ENCODE assay signal across 8 cellular contexts in the genomic region with DNA sequence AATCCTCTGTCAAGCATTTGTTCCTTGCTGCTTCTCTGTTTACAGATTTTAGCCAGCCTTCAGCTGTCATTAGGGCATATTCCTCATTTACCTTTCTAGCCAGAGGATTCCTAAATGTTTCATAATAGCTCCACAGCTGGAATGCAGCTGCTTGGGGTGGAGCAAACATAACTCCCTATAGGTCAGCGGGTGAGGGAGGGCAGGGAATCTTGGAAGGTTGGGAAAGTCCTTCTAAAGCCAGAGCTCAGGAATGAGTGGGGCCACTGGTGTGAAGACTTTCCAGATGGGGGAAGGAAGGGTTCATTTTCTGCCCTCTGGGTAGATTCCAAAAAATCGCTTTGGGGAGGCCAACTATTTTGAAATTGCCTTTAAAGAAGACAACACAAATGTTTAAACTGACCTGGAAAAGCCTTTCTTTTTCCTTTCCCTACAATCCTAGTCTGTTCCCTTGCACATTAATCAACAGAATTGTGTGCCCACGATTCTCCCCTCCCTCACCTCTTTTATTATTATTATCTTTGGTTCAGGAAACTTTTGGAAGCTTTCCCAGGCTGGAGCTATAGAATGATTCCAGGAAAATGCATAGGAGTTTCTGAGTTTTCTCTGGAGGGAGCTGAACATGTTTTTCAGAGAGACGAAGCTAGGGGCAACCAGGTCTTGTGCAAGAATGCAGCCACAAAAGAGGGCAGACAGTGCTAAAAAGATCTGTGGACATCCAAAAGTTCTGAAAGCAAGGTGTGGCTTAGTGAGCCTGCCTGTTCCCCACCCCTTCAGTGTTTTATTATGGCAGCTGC. TPM values are rescaled to one million over a fixed set of nuclear protein-coding genes. Genes with fewer than 3 reads are reported as not detected.
DNase-seq lines count a peak whose midpoint lies in the region; ATAC-seq and TF ChIP-seq lines count a peak whose summit lies in the region.

No MANE protein-coding gene starts in this region.

- H3K36me3 ChIP-seq in SK-N-SH (replicated peaks in 1 of 2; ENCODE audit: control insufficient read depth in 1 of 2, insufficient read depth in 2 of 2, low read length in 1 of 2) (no peaks in the 10 kb centered on the region), muscle layer of colon (ENCODE audit: insufficient read depth, low read length) (no peaks in the 10 kb centered on the region), urinary bladder (ENCODE audit: insufficient read depth) (no peaks in the 10 kb centered on the region)

- H4K20me1 ChIP-seq in SK-N-SH (ENCODE audit: insufficient read depth): no peaks in the 10 kb centered on the region

- H3K9me3 ChIP-seq in SK-N-SH (no peaks in the 10 kb centered on the region), muscle layer of colon (ENCODE audit: low read length) (no peaks in the 10 kb centered on the region)

- peaks cover 41% of the 10 kb centered on the region for H3F3A ChIP-seq in SK-N-SH (replicated peaks; ENCODE audit: insufficient read depth)

- H3K4me1 ChIP-seq in SK-N-SH (ENCODE audit: control insufficient read depth in 1 of 2, insufficient read depth in 2 of 2, low read depth in 1 of 2, low read length in 1 of 2) (peaks cover 57 to 63% of the 10 kb centered on the region in 2 experiments), muscle layer of colon (ENCODE audit: insufficient read depth, low read length) (peaks cover 62% of the 10 kb centered on the region), urinary bladder (ENCODE audit: insufficient read depth) (peaks cover 1% of the 10 kb centered on the region)

- WGBS in SK-N-SH (ENCODE audit: low lambda C conversion rate): 29% methylated on average over 4 of the region's 4 CpGs
- WGBS in urinary bladder: 18% methylated on average over 4 of the region's 4 CpGs

- H3K9ac ChIP-seq in SK-N-SH: no peak overlapping the region
- H3K9ac ChIP-seq in muscle layer of colon (ENCODE audit: low read length): no peak overlapping the region

- H3K27ac ChIP-seq in SK-N-SH (ENCODE audit: low read depth in 2 of 2, low read length in 1 of 2) (peak overlapping the region; percentile 99 to 100; a peak in 3 of 4 replicates), muscle layer of colon (ENCODE audit: low read depth, low read length) (peak overlapping the region; percentile 99), urinary bladder (ENCODE audit: low read depth) (peak overlapping the region; percentile 51)

- H3K4me2 ChIP-seq in SK-N-SH: peak overlapping the region; percentile 41; the same call in 1 of the 2 replicates

- no peaks in the 10 kb centered on the region for H3K79me2 ChIP-seq in SK-N-SH (ENCODE audit: insufficient read depth)

- no peak overlapping the region for H2AFZ ChIP-seq in SK-N-SH (ENCODE audit: low read depth)

- no peak for TF ChIP-seq EP300 in SK-N-SH (IDR thresholded peaks at IDR 0.05; ENCODE audit: borderline replicate concordance in 1 of 2, low read depth in 1 of 2, low read length in 1 of 2)

- H3K27me3 ChIP-seq in SK-N-SH (ENCODE audit: insufficient read depth) (no peaks in the 10 kb centered on the region), muscle layer of colon (ENCODE audit: control insufficient read depth in 1 of 2, insufficient read depth in 2 of 2, low read length in 2 of 2) (no peaks in the 10 kb centered on the region)

- CTCF ChIA-PET in SK-N-SH (lab: Yijun Ruan, JAX): interaction anchor here (0.6 to 24.4 kb wide), 13 partner anchors 9 to 172 kb away, joined by 3 to 484 read pairs (median 3); partner anchors contain the start of gene IRF2BPL

- no peak overlapping the region for H3K4me3 ChIP-seq in SK-N-SH (ENCODE audit: low read depth in 2 of 2, low read length in 1 of 2)
- H3K4me3 ChIP-seq in muscle layer of colon (ENCODE audit: low read depth in 1 of 2, low read length in 2 of 2): no peak overlapping the region
- no peak overlapping the region for H3K4me3 ChIP-seq in urinary bladder (ENCODE audit: low read depth, low read length)

- no peak for ATAC-seq in SK-N-SH treated with all-trans-retinoic acid at 6 μM for 48 hours

- DNase-seq in SK-N-SH (no peak), epidermal melanocyte (ENCODE audit: insufficient read length, low spot score) (peak; percentile 42), kidney glomerular epithelial cell (lab: John Stamatoyannopoulos, UW) (no peak), NCI-H1092 treated with DMSO at 0.1 percent for 48 hours (lab: John Stamatoyannopoulos, UW) (no peak), occipital lobe (lab: John Stamatoyannopoulos, UW) (no peak)

- no peak for TF ChIP-seq CTCF in SK-N-SH (IDR thresholded peaks at IDR 0.05)

- POLR2A ChIA-PET in SK-N-SH (lab: Yijun Ruan, JAX): interaction anchor here (1.0 to 1.6 kb wide), 3 partner anchors 17 to 98 kb away, joined by 3 to 9 read pairs (median 5); partner anchors contain the start of gene IRF2BPL

- no peak for TF ChIP-seq RAD21 in SK-N-SH (IDR thresholded peaks at IDR 0.05; ENCODE audit: low read length)

- H3K9me2 ChIP-seq in SK-N-SH: no peaks in the 10 kb centered on the region

TF ChIP-seq in SK-N-SH, 30 proteins besides CTCF, POLR2A, EP300 and RAD21:
- TF ChIP-seq PBX3 (IDR thresholded peaks at IDR 0.05) (no peak), JUND (IDR thresholded peaks at IDR 0.05) (no peak), ELF1 (IDR thresholded peaks at IDR 0.05) (no peak), CHD2 (IDR thresholded peaks at IDR 0.05; ENCODE audit: low read length, partially characterized antibody) (no peak), FOXJ3 (CRISPR knock-in tag; IDR thresholded peaks at IDR 0.05) (no peak), TAF1 (IDR thresholded peaks at IDR 0.05; ENCODE audit: borderline replicate concordance, low read depth, low read length) (no peak), MEF2A (IDR thresholded peaks at IDR 0.05; ENCODE audit: borderline replicate concordance, low read depth) (no peak), TEAD4 (IDR thresholded peaks at IDR 0.05; ENCODE audit: borderline replicate concordance, insufficient read depth) (no peak), USF2 (IDR thresholded peaks at IDR 0.05; ENCODE audit: borderline replicate concordance, low read depth, low read length) (no peak)

TF ChIP-seq in SK-N-SH treated with all-trans-retinoic acid at 6 μM for 48 hours, 23 proteins besides CTCF, POLR2A, EP300 and RAD21:
- TF ChIP-seq ZC3H10 (CRISPR knock-in tag; IDR thresholded peaks at IDR 0.05) (no peak), ZNF565 (CRISPR knock-in tag; conservative IDR thresholded peaks at IDR 0.05; ENCODE audit: low read depth) (no peak), ZNF70 (CRISPR knock-in tag; IDR thresholded peaks at IDR 0.05) (no peak), OSR1 (CRISPR knock-in tag; IDR thresholded peaks at IDR 0.05) (no peak)
TF ChIP-seq in SK-N-SH treated with all-trans-retinoic acid at 6 μM for 48 hours: peak in this region for 0.

RNA-seq across cellular contexts. Expression of gene IRF2BPL, which starts 16.5 kb away (rescaled TPM):
- polyA plus RNA-seq in SK-N-SH (2012; rRNA removed) (10.9 and 17.1 TPM in 2 replicates), urinary bladder (65.3 TPM)
- polyA plus RNA-seq in SK-N-SH (2012; cell fraction: cytosol; rRNA removed): 9.1 and 14.4 TPM in 2 replicates
- 16.2 and 16.9 TPM in 2 replicates for polyA plus RNA-seq in SK-N-SH (2012; cell fraction: nucleus; rRNA removed)
- total RNA-seq in urinary bladder (26.4 TPM), occipital lobe (72.7 TPM)

RNA-seq across cellular contexts. Expression of gene CIPC, which starts 53.1 kb away (rescaled TPM):
- 6.5 and 9.6 TPM in 2 replicates for polyA plus RNA-seq in SK-N-SH (2012; rRNA removed)
- polyA plus RNA-seq in SK-N-SH (2012; cell fraction: cytosol; rRNA removed): 8.0 and 8.5 TPM in 2 replicates
- polyA plus RNA-seq in SK-N-SH (2012; cell fraction: nucleus; rRNA removed): 8.3 and 10.3 TPM in 2 replicates
- total RNA-seq in urinary bladder: 25.6 TPM
- 28.8 TPM for polyA plus RNA-seq in urinary bladder
- total RNA-seq in occipital lobe: 44.5 TPM
